Comparison of ENCODE assay signal across 27 cellular contexts in the genomic region with DNA sequence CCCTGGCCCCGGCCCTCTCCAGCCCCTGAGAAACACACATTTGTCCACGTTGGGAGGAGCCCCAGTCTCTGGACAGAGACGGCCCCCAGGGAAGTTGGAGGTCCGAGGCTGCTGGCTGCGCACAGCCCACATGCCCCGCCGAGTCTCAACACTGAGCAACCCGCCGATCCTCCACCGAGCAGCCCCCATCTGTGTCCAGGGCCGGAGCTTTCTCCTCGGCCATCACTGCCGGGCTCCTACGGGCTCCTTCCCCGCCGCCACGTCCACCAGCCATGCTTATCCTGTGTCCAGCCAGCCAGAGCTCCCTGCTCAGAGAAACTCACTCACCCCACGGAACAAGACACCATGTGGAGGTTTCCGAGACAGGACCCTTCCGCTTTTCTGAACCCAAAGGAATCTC.
"Had no signal": no experiment of that assay in that cellular context is flagged by ENCODE, and none has a peak within 500 bp of the region (broad histone marks: within the 10 kb centered on the region; RNA-seq: fewer than 3 reads in every experiment).

No MANE protein-coding gene starts in this region.

- H3K9ac ChIP-seq: neural progenitor cell, parathyroid adenoma had no signal

- H3K27ac ChIP-seq: neural progenitor cell, neutrophil, ovary, parathyroid adenoma, psoas muscle, right lobe of liver, sigmoid colon, stomach, thoracic aorta, thyroid gland, tibial nerve, upper lobe of left lung, vagina had no signal

- H2AFZ ChIP-seq: neural progenitor cell, parathyroid adenoma had no signal

- H3K4me1 ChIP-seq: parathyroid adenoma, right lobe of liver, thyroid gland, tibial nerve, vagina had no signal

- H3K4me3 ChIP-seq: neural progenitor cell, ovary, psoas muscle, right lobe of liver, sigmoid colon, stomach, thoracic aorta, thyroid gland, tibial nerve, upper lobe of left lung, vagina had no signal

- H3K4me2 ChIP-seq: neural progenitor cell had no signal

- H3K36me3 ChIP-seq: neural progenitor cell, neutrophil, ovary, right lobe of liver, stomach, thoracic aorta, thyroid gland, tibial nerve, upper lobe of left lung, vagina had no signal

- FAIRE-seq: small intestine, urothelium cell line had no signal

- ATAC-seq: naive thymus-derived CD4-positive, alpha-beta T cell; natural killer cell; right cardiac atrium; right lobe of liver; stimulated activated effector memory CD8-positive, alpha-beta T cell treated with anti-CD3 and anti-CD28 coated beads, Interleukin-12 subunit alpha, Interleukin-12 subunit beta, amount 100 ng/mL, for 72 hours; stimulated activated naive B cell treated with anti-CD40 and anti-IgM and Interleukin-4, amounts not matched to agents 10 μg/mL and 1 μg/mL and 100 μg/mL, for 72 hours had no signal

- DNase-seq: naive thymus-derived CD4-positive, alpha-beta T cell; natural killer cell; nucleus accumbens; ovary; posterior cingulate gyrus; psoas muscle; right cardiac atrium; right lobe of liver; sigmoid colon; small intestine; stimulated activated CD4-positive, alpha-beta T cell treated with anti-CD3 and anti-CD28 coated beads, Interleukin-15, amount 100 ng/mL, for 24 hours; stimulated activated CD4-positive, alpha-beta T cell treated with anti-CD3 and anti-CD28 coated beads, Interleukin-2, amount 100 ng/mL, for 24 hours; stimulated activated CD4-positive, alpha-beta T cell treated with anti-CD3 and anti-CD28 coated beads, Interleukin-2, amount 100 ng/mL, for 48 hours; stimulated activated CD4-positive, alpha-beta T cell treated with anti-CD3 and anti-CD28 coated beads, Interleukin-4, amount 100 ng/mL, for 24 hours; stimulated activated naive B cell treated with anti-CD40 and anti-IgM and Interleukin-4, amounts not matched to agents 10 μg/mL and 1 μg/mL and 100 μg/mL, for 72 hours; stimulated activated naive CD4-positive, alpha-beta T cell treated with Interleukin-2 at 50 U/mL for 16 hours; stomach; thyroid gland; upper lobe of left lung had no signal

- H3K27me3 ChIP-seq: ovary, thyroid gland, vagina had no signal

- H3K9me3 ChIP-seq: neutrophil, ovary, psoas muscle, right lobe of liver, sigmoid colon, stomach, thoracic aorta, thyroid gland, upper lobe of left lung, vagina had no signal

- H3K79me2 ChIP-seq: parathyroid adenoma had no signal
